In genomic region chr6:29967379-29968010, GRCh38 we compare ENCODE assay signal across 8 cellular contexts. TPM values are rescaled to one million over a fixed set of nuclear protein-coding genes. Genes with fewer than 3 reads are reported as not detected.
DNase-seq lines count a peak whose midpoint lies in the region; ATAC-seq and TF ChIP-seq lines count a peak whose summit lies in the region.

No MANE protein-coding gene starts in this region.

- in situ Hi-C loops in HAP-1 (cut with MboI; ENCODE audit: low sequenced_read_pairs), result no loop called here

- peak overlapping the region in 2 of 11 experiments; percentile 30 to 42; a peak in 1 of 22 replicates for H3K9ac ChIP-seq in BLaER1 treated with 17β-estradiol and CSF1 and Interleukin-3, amounts not matched to agents 10 nM and 100 nM

- H3K9me3 Mint-ChIP-seq in HFFc6, result no peaks in the 10 kb centered on the region

- H3K36me3 ChIP-seq in BLaER1 treated with 17β-estradiol and CSF1 and Interleukin-3, amounts not matched to agents 10 nM and 100 nM, result peaks cover 0 to 6% (median 0%) of the 10 kb centered on the region in 11 experiments; a peak in 2 of 22 replicates
- H3K36me3 ChIP-seq in RWPE2 (ENCODE audit: low read depth) (no peaks in the 10 kb centered on the region), right atrium auricular region (no peaks in the 10 kb centered on the region), HAP-1 (replicated peaks) (no peaks in the 10 kb centered on the region)

- ATAC-seq in RWPE2 (ENCODE audit: low read depth) (peak; percentile 20; the same call in 1 of the 3 replicates), GM21423 (IDR thresholded peaks at IDR 0.05; ENCODE audit: unreplicated experiment) (no peak)

- H3K27me3 ChIP-seq in BLaER1 treated with 17β-estradiol and CSF1 and Interleukin-3, amounts not matched to agents 10 nM and 100 nM, result 0 out of 22 replicates have a peak, but pooled peaks cover 0 to under 1% (median 0%) of the 10 kb centered on the region in 11 experiments
- H3K27me3 ChIP-seq in RWPE2 (ENCODE audit: insufficient read depth, poor library complexity, severe bottlenecking) (no peaks in the 10 kb centered on the region), right atrium auricular region (no peaks in the 10 kb centered on the region), HAP-1 (ENCODE audit: low read depth) (no peaks in the 10 kb centered on the region)

- H4K20me1 ChIP-seq in BLaER1 treated with 17β-estradiol and CSF1 and Interleukin-3, amounts not matched to agents 10 nM and 100 nM, result no peaks in the 10 kb centered on the region

- H3K9me3 ChIP-seq in BLaER1 treated with 17β-estradiol and CSF1 and Interleukin-3, amounts not matched to agents 10 nM and 100 nM (replicated peaks in 1 of 11), result no peaks in the 10 kb centered on the region
- H3K9me3 ChIP-seq in RWPE2 (ENCODE audit: severe bottlenecking) (no peaks in the 10 kb centered on the region), right atrium auricular region (no peaks in the 10 kb centered on the region), HAP-1 (no peaks in the 10 kb centered on the region; the same call in 1 of the 2 replicates)

- no peak overlapping the region for H3K27ac Mint-ChIP-seq in HFFc6

- H3K4me3 Mint-ChIP-seq in HFFc6, result no peak overlapping the region

- peak overlapping the region; percentile 55 to 99 (median 95); a peak in 21 of 22 replicates for H3K4me2 ChIP-seq in BLaER1 treated with 17β-estradiol and CSF1 and Interleukin-3, amounts not matched to agents 10 nM and 100 nM

- H3K27ac ChIP-seq in BLaER1 treated with 17β-estradiol and CSF1 and Interleukin-3, amounts not matched to agents 10 nM and 100 nM, result peak overlapping the region in 8 of 11 experiments; percentile 10 to 97 (median 41); a peak in 13 of 22 replicates
- H3K27ac ChIP-seq in RWPE2 (ENCODE audit: poor library complexity, severe bottlenecking), result peak overlapping the region; percentile 94
- H3K27ac ChIP-seq in right atrium auricular region, result peak overlapping the region; percentile 85 to 90

- no peak for DNase-seq in HFFc6
- no peak for DNase-seq in RWPE2 (ENCODE audit: low spot score)
- DNase-seq in right atrium auricular region (ENCODE audit: low spot score), result no peak
- no peak for DNase-seq in HAP-1 (ENCODE audit: low spot score in 2 of 2)
- no peak for DNase-seq in KG1 (lab: John Stamatoyannopoulos, UW)
- no peak for DNase-seq in iPS-NIHi7 (ENCODE audit: extremely low spot score)

- H3K27me3 Mint-ChIP-seq in HFFc6 (ENCODE audit: insufficient read depth), result peaks cover 12% of the 10 kb centered on the region

- H3K4me3 ChIP-seq in BLaER1 treated with 17β-estradiol and CSF1 and Interleukin-3, amounts not matched to agents 10 nM and 100 nM, result no peak overlapping the region
- H3K4me3 ChIP-seq in RWPE2 (ENCODE audit: severe bottlenecking) (no peak overlapping the region), right atrium auricular region (no peak overlapping the region), HAP-1 (no peak overlapping the region)

- no peaks in the 10 kb centered on the region for H3K36me3 Mint-ChIP-seq in HFFc6 (ENCODE audit: low read depth)

- H3K4me1 ChIP-seq in BLaER1 treated with 17β-estradiol and CSF1 and Interleukin-3, amounts not matched to agents 10 nM and 100 nM, result peaks cover 47 to 52% (median 50%) of the 10 kb centered on the region in 10 experiments
- H3K4me1 ChIP-seq in RWPE2 (ENCODE audit: insufficient read depth, poor library complexity, severe bottlenecking), result peaks cover 48% of the 10 kb centered on the region
- peaks cover 0 to 46% of the 10 kb centered on the region in 2 donors for H3K4me1 ChIP-seq in right atrium auricular region
- peaks cover 17% of the 10 kb centered on the region for H3K4me1 ChIP-seq in HAP-1

- peaks cover 42% of the 10 kb centered on the region for H3K4me1 Mint-ChIP-seq in HFFc6 (ENCODE audit: low read depth)

- TF ChIP-seq CTCF in HFFc6 (IDR thresholded peaks at IDR 0.05) (peak; percentile 50), RWPE2 (IDR thresholded peaks at IDR 0.05; ENCODE audit: poor library complexity, severe bottlenecking) (peak; percentile 46), right atrium auricular region (IDR thresholded peaks at IDR 0.05) (peak in 1 of 2 donors; percentile 23)

RNA-seq across cellular contexts. Expression of gene HLA-A, which starts 25.2 kb away (rescaled TPM):
- 100 to 1,000 TPM; 116 to 159 (median 149) TPM for total RNA-seq in HFFc6 (2021; fragmentation: NEBNext Ultra II Directional; extraction: Animal tissue kit (Norgen Biotek cat#: 25700))
- 100 to 1,000 TPM; 272 to 536 TPM for total RNA-seq in right atrium auricular region

Comparison
In these comparisons a context has a peak if more than half of its experiments do, and no peak if none do; other contexts are left out.
1. H3K27ac ChIP-seq: peak in every context shown above with its lines; median percentile 94 in RWPE2; 88 in right atrium auricular region; 41 in BLaER1 treated with 17β-estradiol and CSF1 and Interleukin-3, amounts not matched to agents 10 nM and 100 nM.